8 cellular contexts compared by ENCODE assay signal in genomic region chr17:82065638-82066303, GRCh38. TPM values are rescaled to one million over a fixed set of nuclear protein-coding genes. Genes with fewer than 3 reads are reported as not detected.
DNase-seq lines count a peak whose midpoint lies in the region; ATAC-seq and TF ChIP-seq lines count a peak whose summit lies in the region.

Gene DUS1L (minus strand): TSS chr17:82065804. CDS start chr17:82065059, 745 bp downstream.

- ATAC-seq in GM19467 (IDR thresholded peaks at IDR 0.05; ENCODE audit: unreplicated experiment), result peak; percentile 51
- no peak for ATAC-seq in HG02884 (IDR thresholded peaks at IDR 0.05; ENCODE audit: unreplicated experiment)

- H3K4me3 ChIP-seq in Loucy (ENCODE audit: low read length, poor library complexity, severe bottlenecking) (peak within 1 kb of the TSS; percentile 98), coronary artery (peak within 1 kb of the TSS; percentile 87), liver (ENCODE audit: low read depth in 1 of 3, low read length in 3 of 3) (peak within 1 kb of the TSS; percentile 61 to 96 (median 95))

- DNase-seq in COLO829 (ENCODE audit: low spot score) (peak; percentile 66), coronary artery (ENCODE audit: low spot score) (no peak)
- DNase-seq in activated CD4-positive, alpha-beta T cell treated with anti-CD3 and anti-CD28 coated beads for 4 hours, result peak; percentile 68 to 72
- peak; percentile 74 for DNase-seq in stimulated activated CD4-positive, alpha-beta T cell treated with anti-CD3 and anti-CD28 coated beads, Interleukin-4, amount 100 ng/mL, for 1 hour

- peaks cover 14% of the 10 kb centered on the region for H3K4me1 ChIP-seq in Loucy (ENCODE audit: insufficient read depth, low read length, poor library complexity, severe bottlenecking)
- H3K4me1 ChIP-seq in liver (ENCODE audit: control insufficient read depth in 4 of 4, insufficient read depth in 4 of 4, low read length in 3 of 4), result peaks cover 8 to 32% (median 24%) of the 10 kb centered on the region in 4 donors

- peak within 1 kb of the TSS; percentile 99 for H2AFZ ChIP-seq in Loucy (ENCODE audit: low read length)

- H3K79me2 ChIP-seq in Loucy (ENCODE audit: insufficient read depth, low read length), result peaks cover 21% of the 10 kb centered on the region

- H3K27ac ChIP-seq in coronary artery (peak within 1 kb of the TSS; percentile 86 to 88), liver (ENCODE audit: low read depth in 1 of 2, low read length in 2 of 2) (peak within 1 kb of the TSS; percentile 75 to 81)

- H4K20me1 ChIP-seq in Loucy (ENCODE audit: insufficient read depth, low read length, poor library complexity, severe bottlenecking), result peaks cover 4% of the 10 kb centered on the region

- H3K9me3 ChIP-seq in Loucy (ENCODE audit: insufficient read depth, low read depth, low read length) (no peaks in the 10 kb centered on the region), liver (ENCODE audit: control insufficient read depth in 4 of 4, low read length in 3 of 4) (no peaks in the 10 kb centered on the region)

- H3K36me3 ChIP-seq in Loucy (ENCODE audit: insufficient read depth, low read length), result no peaks in the 10 kb centered on the region; the same call in 1 of the 2 replicates
- peaks cover 2 to 23% (median 6%) of the 10 kb centered on the region in 4 donors for H3K36me3 ChIP-seq in liver (ENCODE audit: control insufficient read depth in 4 of 4, insufficient read depth in 3 of 4, low read depth in 1 of 4, low read length in 3 of 4)

- WGBS in liver, result 15% methylated on average over 88 of the region's 88 CpGs

- no peaks in the 10 kb centered on the region for H3K9me2 ChIP-seq in Loucy (replicated peaks; ENCODE audit: low read depth, low read length)

- peak within 1 kb of the TSS; percentile 95 for H3K4me2 ChIP-seq in Loucy (ENCODE audit: low read depth, low read length, poor library complexity, severe bottlenecking)

- H3K27me3 ChIP-seq in Loucy (ENCODE audit: insufficient read depth, low read length, poor library complexity, severe bottlenecking), result no peaks in the 10 kb centered on the region
- H3K27me3 ChIP-seq in liver (ENCODE audit: control insufficient read depth in 4 of 4, insufficient read depth in 4 of 4, low read length in 3 of 4), result no peaks in the 10 kb centered on the region

- H3K9ac ChIP-seq in Loucy (ENCODE audit: low read depth, low read length, poor library complexity, severe bottlenecking) (peak within 1 kb of the TSS; percentile 93), liver (ENCODE audit: low read depth in 1 of 2, low read length in 2 of 2) (peak within 1 kb of the TSS; percentile 71 to 72)

- no peaks in the 10 kb centered on the region for H3F3A ChIP-seq in Loucy (ENCODE audit: low read depth)

- TF ChIP-seq RAD21 in liver (IDR thresholded peaks at IDR 0.05), result no peak

- TF ChIP-seq CTCF in Loucy (conservative IDR thresholded peaks at IDR 0.05; ENCODE audit: low read length), result no peak
- TF ChIP-seq CTCF in coronary artery (IDR thresholded peaks at IDR 0.05), result no peak
- TF ChIP-seq CTCF in liver (IDR thresholded peaks at IDR 0.05; ENCODE audit: low read depth, low read length, missing input control), result no peak

TF ChIP-seq in liver, 16 proteins besides CTCF, POLR2A, EP300 and RAD21:
- TF ChIP-seq ZBTB33 (IDR thresholded peaks at IDR 0.05) (no peak), REST (IDR thresholded peaks at IDR 0.05) (no peak), RXRA (IDR thresholded peaks at IDR 0.05) (peak in 1 of 2 donors; percentile 22), TAF1 (conservative IDR thresholded peaks at IDR 0.05) (no peak), ATF3 (IDR thresholded peaks at IDR 0.05) (no peak), FOXA1 (IDR thresholded peaks at IDR 0.05) (no peak), YY1 (IDR thresholded peaks at IDR 0.05) (no peak), SP1 (IDR thresholded peaks at IDR 0.05) (peak; percentile 28), HNF4A (conservative IDR thresholded peaks at IDR 0.05) (peak in 1 of 2 donors; percentile 16), FOXA2 (IDR thresholded peaks at IDR 0.05) (no peak), EGR1 (IDR thresholded peaks at IDR 0.05; ENCODE audit: low read depth in 2 of 2) (no peak), GABPA (IDR thresholded peaks at IDR 0.05 in 1 of 2, conservative IDR thresholded peaks at IDR 0.05 in 1 of 2) (peak; percentile 76 to 90), NR2F2 (IDR thresholded peaks at IDR 0.05) (peak; percentile 96), HNF4G (IDR thresholded peaks at IDR 0.05) (no peak), MAX (IDR thresholded peaks at IDR 0.05) (no peak), JUND (IDR thresholded peaks at IDR 0.05) (no peak)

RNA-seq across cellular contexts. Expression of gene DUS1L, which starts in this region (rescaled TPM):
- 10 to 100 TPM; 40.6 to 59.5 TPM for total RNA-seq in liver
- 10 to 100 TPM; 47.2 to 74.7 TPM for polyA plus RNA-seq in liver
